Comparison of ENCODE assay signal across 16 cellular contexts in genomic region chr6:151698921-151699705, GRCh38.
DNase-seq lines count a peak whose midpoint lies in the region; ATAC-seq, FAIRE-seq and TF ChIP-seq lines count a peak whose summit lies in the region.
"Had no signal": no experiment of that assay in that cellular context is flagged by ENCODE, and none has a peak within 500 bp of the region (broad histone marks: within the 10 kb centered on the region; RNA-seq: fewer than 3 reads in every experiment).

No MANE protein-coding gene starts in this region.

- TF ChIP-seq CTCF in liver (IDR thresholded peaks at IDR 0.05; ENCODE audit: low read depth, low read length, missing input control) (no peak), HepG2 (CRISPR knock-in tag; IDR thresholded peaks at IDR 0.05) (no peak), GM10248 (IDR thresholded peaks at IDR 0.05; ENCODE audit: control extremely low read depth, extremely low read depth, low read depth, missing control alignments) (no peak)

- CTCF ChIA-PET in HepG2 (lab: Yijun Ruan, JAX; ENCODE audit: low intra/inter-chr PET ratio, low total read pairs) (no interaction called here), GM10248 (lab: Yijun Ruan, JAX) (no interaction called here)

- no peak for TF ChIP-seq POLR2A in HepG2 (IDR thresholded peaks at IDR 0.05; ENCODE audit: insufficient read depth in 1 of 2, low read depth in 2 of 2, low read length in 2 of 2)

- intact Hi-C loops in HepG2 (cut with micrococcal nuclease; ENCODE audit: unreplicated experiment) (no loop called here), right cardiac atrium (cut with DNase I) (loop anchor here in 1 of 4 donors (10.0 kb wide), 1 partner anchor 66 kb away; no protein-coding TSS in a partner anchor), sciatic nerve (cut with DNase I) (no loop called here)

- peak overlapping the region; percentile 17 to 42 for H3K27ac ChIP-seq in liver (ENCODE audit: low read depth in 1 of 2, low read length in 2 of 2)
- H3K27ac ChIP-seq in HepG2 (ENCODE audit: extremely low read length, insufficient read depth, low read length), result no peak overlapping the region
- peak overlapping the region; percentile 57 for H3K27ac ChIP-seq in right cardiac atrium (ENCODE audit: low read length)
- H3K27ac ChIP-seq in substantia nigra (ENCODE audit: low read depth, low read length, poor library complexity, severe bottlenecking), result no peak overlapping the region
- H3K27ac ChIP-seq in small intestine (ENCODE audit: low read depth in 1 of 2, low read length in 1 of 2), result no peak overlapping the region

- ATAC-seq in HepG2 (no peak), right cardiac atrium (peak; percentile 75 to 84), sciatic nerve (peak; percentile 40)
- ATAC-seq: K562 had no signal

- POLR2A ChIA-PET in HepG2 (lab: Yijun Ruan, JAX) (no interaction called here), GM10248 (lab: Yijun Ruan, JAX) (no interaction called here)

- 37% methylated on average over 5 of the region's 5 CpGs for WGBS in liver
- 40% methylated on average over 5 of the region's 5 CpGs for WGBS in HepG2 (ENCODE audit: low lambda C conversion rate)
- 52% methylated on average over 5 of the region's 5 CpGs for WGBS in right cardiac atrium
- 75 to 79% (median 79%) methylated on average over 5 of the region's 5 CpGs for WGBS in small intestine, 3 donors

- H3K27me3 ChIP-seq in liver (ENCODE audit: control insufficient read depth in 4 of 4, insufficient read depth in 4 of 4, low read length in 3 of 4) (no peaks in the 10 kb centered on the region), HepG2 (ENCODE audit: control insufficient read depth in 1 of 2, insufficient read depth in 2 of 2, low read length in 2 of 2) (peaks cover 0 to 16% of the 10 kb centered on the region in 2 experiments; a peak in 2 of 5 replicates), right cardiac atrium (ENCODE audit: control insufficient read depth, insufficient read depth) (no peaks in the 10 kb centered on the region), small intestine (ENCODE audit: control insufficient read depth in 2 of 2, insufficient read depth in 2 of 2, low read length in 2 of 2) (no peaks in the 10 kb centered on the region)

- H3K4me2 ChIP-seq in HepG2 (ENCODE audit: low read depth, low read length), result no peak overlapping the region

- TF ChIP-seq EP300 in HepG2 (IDR thresholded peaks at IDR 0.05; ENCODE audit: low read depth in 2 of 2, low read length in 2 of 2) (no peak), HepG2 (CRISPR knock-in tag; IDR thresholded peaks at IDR 0.05; ENCODE audit: borderline replicate concordance) (no peak)

- H3K9me3 ChIP-seq in liver (ENCODE audit: control insufficient read depth in 4 of 4, low read length in 3 of 4) (no peaks in the 10 kb centered on the region), HepG2 (ENCODE audit: low read length) (no peaks in the 10 kb centered on the region), right cardiac atrium (ENCODE audit: control insufficient read depth, low read length) (no peaks in the 10 kb centered on the region), small intestine (ENCODE audit: control insufficient read depth, low read depth) (no peaks in the 10 kb centered on the region)

- no peak overlapping the region for H3K4me3 ChIP-seq in liver (ENCODE audit: low read depth in 1 of 3, low read length in 3 of 3)
- H3K4me3 ChIP-seq in HepG2 (replicated peaks in 1 of 3; ENCODE audit: insufficient read depth in 1 of 3, low read depth in 2 of 3, low read length in 3 of 3), result no peak overlapping the region
- H3K4me3 ChIP-seq in right cardiac atrium (ENCODE audit: low read length), result no peak overlapping the region
- H3K4me3 ChIP-seq in small intestine (ENCODE audit: low read depth in 1 of 2, low read length in 2 of 2), result no peak overlapping the region
- H3K4me3 ChIP-seq: K562 had no signal

- H3K4me1 ChIP-seq in liver (ENCODE audit: control insufficient read depth in 4 of 4, insufficient read depth in 4 of 4, low read length in 3 of 4) (peaks cover 7 to 36% (median 25%) of the 10 kb centered on the region in 4 donors), HepG2 (ENCODE audit: insufficient read depth, low read length) (peaks cover 8% of the 10 kb centered on the region; the same call in 1 of the 2 replicates), right cardiac atrium (ENCODE audit: control insufficient read depth, insufficient read depth, low read length) (no peaks in the 10 kb centered on the region), small intestine (ENCODE audit: control insufficient read depth in 2 of 2, insufficient read depth in 1 of 2, low read depth in 1 of 2, low read length in 1 of 2) (no peaks in the 10 kb centered on the region)

- H3K36me3 ChIP-seq in liver (ENCODE audit: control insufficient read depth in 4 of 4, insufficient read depth in 3 of 4, low read depth in 1 of 4, low read length in 3 of 4) (peaks cover 0 to 5% (median 3%) of the 10 kb centered on the region in 4 donors), HepG2 (replicated peaks in 1 of 2; ENCODE audit: control insufficient read depth in 1 of 2, insufficient read depth in 2 of 2, low read length in 2 of 2) (no peaks in the 10 kb centered on the region), small intestine (ENCODE audit: control insufficient read depth in 2 of 2, insufficient read depth in 2 of 2, low read length in 2 of 2) (no peaks in the 10 kb centered on the region)

- no peaks in the 10 kb centered on the region for H4K20me1 ChIP-seq in HepG2 (ENCODE audit: insufficient read depth, low read length)

- no TSS peak for BruUV-seq in HepG2 (replicated peaks; lab: Mats Ljungman, UMichigan)

- FAIRE-seq in HepG2 (lab: Jason Lieb, UNC) (no peak), small intestine (lab: Jason Lieb, UNC) (no peak)
- FAIRE-seq: K562 had no signal

- DNase-seq in HepG2 (ENCODE audit: low spot score), result no peak
- no peak for DNase-seq in right cardiac atrium
- no peak for DNase-seq in sciatic nerve (ENCODE audit: low spot score)
- DNase-seq in substantia nigra (lab: John Stamatoyannopoulos, UW), result no peak
- no peak for DNase-seq in small intestine
- no peak for DNase-seq in GM10248 (ENCODE audit: extremely low spot score)
- DNase-seq: DMS79 treated with DMSO at 0.1 percent for 48 hours, GOT3, NCI-H1105, NCI-H2081, NCI-H2171 treated with DMSO at 0.1 percent for 48 hours, NCI-H446 treated with DMSO at 0.1 percent for 48 hours, NCI-H69, SHP77 treated with DMSO at 0.1 percent for 48 hours had no signal

- TF ChIP-seq RAD21 in liver (IDR thresholded peaks at IDR 0.05) (no peak), HepG2 (CRISPR knock-in tag; IDR thresholded peaks at IDR 0.05) (no peak)

- no peaks in the 10 kb centered on the region for H3K79me2 ChIP-seq in HepG2 (ENCODE audit: insufficient read depth, low read length)

- in situ Hi-C loops in HepG2 (cut with HindIII; ENCODE audit: extremely low pct_ligation_motif_present, low pct_unique_long_range_greater_than_20kb), result no loop called here

- no peak overlapping the region for H3K9ac ChIP-seq in liver (ENCODE audit: low read depth in 1 of 2, low read length in 2 of 2)
- H3K9ac ChIP-seq in HepG2 (ENCODE audit: insufficient read depth, low read depth, low read length), result no peak overlapping the region

- no peak overlapping the region for H2AFZ ChIP-seq in HepG2 (ENCODE audit: low read length)

TF ChIP-seq in liver, 16 proteins besides CTCF, POLR2A, EP300 and RAD21:
- TF ChIP-seq YY1 (IDR thresholded peaks at IDR 0.05) (no peak), JUND (IDR thresholded peaks at IDR 0.05) (no peak), FOXA1 (IDR thresholded peaks at IDR 0.05) (no peak), EGR1 (IDR thresholded peaks at IDR 0.05; ENCODE audit: low read depth in 2 of 2) (no peak)

TF ChIP-seq in HepG2, 621 proteins besides CTCF, POLR2A, EP300 and RAD21:
- TF ChIP-seq ATF2 (CRISPR knock-in tag; IDR thresholded peaks at IDR 0.05) (no peak), MXD4 (CRISPR knock-in tag; IDR thresholded peaks at IDR 0.05) (no peak)
TF ChIP-seq in HepG2: peak in this region for 0.

Comparison
In these comparisons a context has a peak if more than half of its experiments do, and no peak if none do; other contexts are left out.
1. H3K27ac ChIP-seq: peak in liver (2 of 2) and right cardiac atrium (single experiment); none in HepG2 (single experiment), substantia nigra (single experiment) and small intestine (0 of 2).